Comparison of ENCODE assay signal across 23 cellular contexts in the genomic region with DNA sequence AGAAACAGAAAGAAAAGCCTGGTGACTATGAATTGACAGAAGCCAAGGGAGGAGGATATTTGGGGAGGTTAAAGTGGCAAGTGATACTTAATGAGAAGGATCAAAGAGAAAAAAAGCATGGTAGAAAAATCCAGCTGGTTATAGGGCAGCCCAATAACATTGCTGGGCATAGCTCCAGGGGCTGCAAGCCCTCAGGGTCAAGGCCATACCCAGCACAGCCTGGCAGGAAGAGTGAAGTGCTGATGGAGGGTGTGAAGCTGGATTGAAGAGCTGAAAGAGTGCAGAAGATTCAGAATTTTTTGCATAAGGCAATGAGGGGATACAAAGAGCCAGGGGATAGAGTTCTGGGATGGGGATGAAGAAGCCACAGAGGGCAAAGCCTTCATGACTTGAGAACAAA. TPM values are rescaled to one million over a fixed set of nuclear protein-coding genes. Genes with fewer than 3 reads are reported as not detected.
"Had no signal": no experiment of that assay in that cellular context is flagged by ENCODE, and none has a peak within 500 bp of the region (broad histone marks: within the 10 kb centered on the region; RNA-seq: fewer than 3 reads in every experiment).

No MANE protein-coding gene starts in this region.

- ATAC-seq: SK-N-SH treated with all-trans-retinoic acid at 6 μM for 48 hours; stimulated activated memory B cell treated with anti-CD40 and anti-IgM and Interleukin-4, amounts not matched to agents 10 μg/mL and 1 μg/mL and 100 μg/mL, for 72 hours had no signal

- H3K4me1 ChIP-seq: parathyroid adenoma had no signal

- H3K4me3 ChIP-seq: coronary artery, esophagus muscularis mucosa, hepatocyte, sigmoid colon, smooth muscle cell, upper lobe of left lung had no signal

- H3K27ac ChIP-seq: coronary artery, esophagus muscularis mucosa, hepatocyte, parathyroid adenoma, sigmoid colon, upper lobe of left lung, WERI-Rb-1 had no signal

- H3K27ac Mint-ChIP-seq: immature natural killer cell; memory B cell; natural killer cell treated with Interleukin-12 subunit alpha and Interleukin-12 subunit beta and Interleukin-15 and Interleukin-18, amount 100 ng/mL, for 72 hours; stimulated activated memory B cell treated with anti-CD40 and anti-IgM and Interleukin-4, amounts not matched to agents 10 μg/mL and 1 μg/mL and 100 μg/mL, for 72 hours had no signal

- H3K4me3 Mint-ChIP-seq: immature natural killer cell; memory B cell; natural killer cell treated with Interleukin-12 subunit alpha and Interleukin-12 subunit beta and Interleukin-15 and Interleukin-18, amount 100 ng/mL, for 72 hours; stimulated activated memory B cell treated with anti-CD40 and anti-IgM and Interleukin-4, amounts not matched to agents 10 μg/mL and 1 μg/mL and 100 μg/mL, for 72 hours had no signal

- H3K9me3 ChIP-seq: esophagus muscularis mucosa, sigmoid colon, upper lobe of left lung had no signal

- H3K27me3 ChIP-seq: sigmoid colon, upper lobe of left lung had no signal

- H3K9me3 Mint-ChIP-seq: immature natural killer cell; natural killer cell treated with Interleukin-12 subunit alpha and Interleukin-12 subunit beta and Interleukin-15 and Interleukin-18, amount 100 ng/mL, for 72 hours had no signal

- H3K36me3 Mint-ChIP-seq: immature natural killer cell; memory B cell; natural killer cell treated with Interleukin-12 subunit alpha and Interleukin-12 subunit beta and Interleukin-15 and Interleukin-18, amount 100 ng/mL, for 72 hours; stimulated activated memory B cell treated with anti-CD40 and anti-IgM and Interleukin-4, amounts not matched to agents 10 μg/mL and 1 μg/mL and 100 μg/mL, for 72 hours had no signal

- DNase-seq: activated CD4-positive, alpha-beta T cell treated with anti-CD3 and anti-CD28 coated beads, Interleukin-2, amount 50 U/mL, for 48 hours; activated CD4-positive, CD25-positive, alpha-beta regulatory T cell treated with anti-CD3 and anti-CD28 coated beads, Interleukin-2, amount 50 U/mL, for 72 hours; activated gamma-delta T cell; activated T-cell treated with anti-CD3 and anti-CD28 coated beads, Interleukin-2, amount 50 U/mL, for 1 hour; cerebellar nuclear complex; glutamatergic neuron; immature natural killer cell; kidney glomerular epithelial cell; sigmoid colon; stimulated activated CD4-positive, alpha-beta T cell treated with anti-CD3 and anti-CD28 coated beads, Interleukin-15, amount 100 ng/mL, for 24 hours; upper lobe of left lung; WERI-Rb-1 had no signal

- H3K36me3 ChIP-seq: esophagus muscularis mucosa, sigmoid colon, upper lobe of left lung, WERI-Rb-1 had no signal

RNA-seq across cellular contexts. Expression of a gene that starts 8.0 kb away (rescaled TPM):
- total RNA-seq: frontal cortex, smooth muscle cell had no signal

RNA-seq across cellular contexts. Expression of a gene that starts 59.2 kb away (rescaled TPM):
- total RNA-seq: pulmonary artery endothelial cell had no signal
